ENCODE assay signal across 24 cellular contexts in the genomic region with DNA sequence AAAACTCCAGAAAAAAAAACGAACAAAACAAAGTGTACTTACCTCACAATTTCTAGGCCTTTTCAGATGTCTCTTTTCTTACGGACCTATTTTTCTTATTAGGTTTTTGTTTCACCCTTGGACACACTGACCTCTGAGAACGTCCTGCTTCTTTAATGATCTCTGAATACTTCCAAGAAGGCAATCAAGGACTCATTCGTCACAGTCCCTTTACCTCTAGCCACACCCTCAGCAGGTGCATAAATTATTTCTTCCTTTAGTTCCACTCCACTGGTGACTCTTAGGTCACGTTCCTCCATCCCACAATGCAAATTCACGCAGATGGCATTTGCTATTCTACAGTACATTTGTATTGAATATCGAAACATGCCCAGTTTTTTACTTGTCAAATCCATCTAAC. TPM values are rescaled to one million over a fixed set of nuclear protein-coding genes. Genes with fewer than 3 reads are reported as not detected.
A peak's percentile ranks its signal among the peaks of the same experiment; 100 is the strongest.
DNase-seq lines count a peak whose midpoint lies in the region; ATAC-seq, FAIRE-seq and TF ChIP-seq lines count a peak whose summit lies in the region.
"Had no signal": no experiment of that assay in that cellular context is flagged by ENCODE, and none has a peak within 500 bp of the region (broad histone marks: within the 10 kb centered on the region; RNA-seq: fewer than 3 reads in every experiment).

No MANE protein-coding gene starts in this region.

- H3K27ac ChIP-seq in GM12878 (ENCODE audit: control insufficient read depth, insufficient read depth) = no peak overlapping the region
- peak overlapping the region; percentile 80 to 83 for H3K27ac ChIP-seq in mucosa of rectum (ENCODE audit: low read depth in 2 of 2, low read length in 2 of 2)
- no peak overlapping the region for H3K27ac ChIP-seq in CD8-positive, alpha-beta memory T cell (ENCODE audit: low read depth, low read length)
- H3K27ac ChIP-seq: left ventricle myocardium inferior, SJSA1, tibial artery had no signal

- no peak overlapping the region for H2AFZ ChIP-seq in GM12878 (ENCODE audit: control insufficient read depth, low read depth, low read length)

- RAD21 ChIA-PET in GM12878 (lab: Charles Lee; ENCODE audit: unreplicated experiment) = interaction anchor here (0.6 to 3.5 kb wide), 10 partner anchors 10 to 205 kb away, joined by 3 to 18 read pairs (median 3); no protein-coding TSS in a partner anchor

- H3K4me3 ChIP-seq in GM12878 (no peak overlapping the region), mucosa of rectum (ENCODE audit: low read length in 2 of 2) (peak overlapping the region in 1 of 2 donors; percentile 42)
- H3K4me3 ChIP-seq in CD8-positive, alpha-beta memory T cell (ENCODE audit: low read length) = no peak overlapping the region
- H3K4me3 ChIP-seq: left ventricle myocardium inferior, SJSA1, tibial artery had no signal

- H3K9me3 ChIP-seq in GM12878 (replicated peaks; ENCODE audit: control insufficient read depth, insufficient read depth, low read length) (no peaks in the 10 kb centered on the region), mucosa of rectum (ENCODE audit: control insufficient read depth in 2 of 2, low read length in 2 of 2) (no peaks in the 10 kb centered on the region)
- H3K9me3 ChIP-seq in CD8-positive, alpha-beta memory T cell (ENCODE audit: low read length) = no peaks in the 10 kb centered on the region
- H3K9me3 ChIP-seq: SJSA1, tibial artery had no signal

- H3K4me2 ChIP-seq in GM12878 (ENCODE audit: control insufficient read depth, insufficient read depth) = 0 out of 2 replicates have a peak overlapping the region, but pooled peaks have one; percentile 34

- no peak for TF ChIP-seq EP300 in GM12878 (IDR thresholded peaks at IDR 0.05; ENCODE audit: borderline replicate concordance in 1 of 2, control insufficient read depth in 1 of 2, low read depth in 2 of 2, low read length in 2 of 2)

- H3K4me1 Mint-ChIP-seq in activated naive CD4-positive, alpha-beta T cell treated with anti-CD3 and anti-CD28 coated beads, Interleukin-2, amount 50 U/mL, for 24 hours = peaks cover 81% of the 10 kb centered on the region
- H3K4me1 Mint-ChIP-seq in CD8-positive, alpha-beta memory T cell = peaks cover 14 to 27% (median 25%) of the 10 kb centered on the region in 3 donors
- H3K4me1 Mint-ChIP-seq in naive thymus-derived CD8-positive, alpha-beta T cell = peaks cover 8 to 64% (median 42%) of the 10 kb centered on the region in 4 donors
- peaks cover 3% of the 10 kb centered on the region for H3K4me1 Mint-ChIP-seq in activated CD8-positive, alpha-beta T cell treated with anti-CD3 and anti-CD28 coated beads, Interleukin-2, amount 10 ng/mL, durations not matched to agents 7 days and 5 days (ENCODE audit: low read depth)

- TF ChIP-seq POLR2A in GM12878 (IDR thresholded peaks at IDR 0.05; ENCODE audit: low read depth, low read length) = no peak

- POLR2A ChIA-PET in GM12878 (lab: Charles Lee) = interaction anchor here (0.6 to 2.0 kb wide), 9 partner anchors 11 to 105 kb away, joined by 3 to 8 read pairs (median 4); no protein-coding TSS in a partner anchor
- POLR2A ChIA-PET in CD8-positive, alpha-beta memory T cell (lab: Charles Lee) = interaction anchor here (0.6 to 0.7 kb wide), 2 partner anchors 26 to 48 kb away, joined by 3 to 6 read pairs; no protein-coding TSS in a partner anchor
- POLR2A ChIA-PET in naive thymus-derived CD8-positive, alpha-beta T cell (lab: Charles Lee) = interaction anchor here (0.7 kb wide), 1 partner anchor 13 kb away, joined by 3 read pairs; no protein-coding TSS in a partner anchor
- POLR2A ChIA-PET in activated CD8-positive, alpha-beta T cell treated with anti-CD3 and anti-CD28 coated beads, Interleukin-2, amount 10 ng/mL, durations not matched to agents 7 days and 5 days (lab: Charles Lee) = interaction anchor here (1.0 kb wide), 1 partner anchor 54 kb away, joined by 3 read pairs; no protein-coding TSS in a partner anchor

- H3K27me3 Mint-ChIP-seq in activated naive CD4-positive, alpha-beta T cell treated with anti-CD3 and anti-CD28 coated beads, Interleukin-2, amount 50 U/mL, for 24 hours = no peaks in the 10 kb centered on the region
- peaks cover 0 to 1% of the 10 kb centered on the region in 2 donors for H3K27me3 Mint-ChIP-seq in CD8-positive, alpha-beta memory T cell
- no peaks in the 10 kb centered on the region for H3K27me3 Mint-ChIP-seq in naive thymus-derived CD8-positive, alpha-beta T cell
- no peaks in the 10 kb centered on the region for H3K27me3 Mint-ChIP-seq in activated CD8-positive, alpha-beta T cell treated with anti-CD3 and anti-CD28 coated beads, Interleukin-2, amount 10 ng/mL, durations not matched to agents 7 days and 5 days (ENCODE audit: low read depth)

- TF ChIP-seq CTCF in GM12878 (IDR thresholded peaks at IDR 0.05 in 2 of 3, conservative IDR thresholded peaks at IDR 0.05 in 1 of 3; ENCODE audit: control insufficient read depth in 2 of 3, extremely low read depth in 1 of 3, insufficient read depth in 1 of 3, low read depth in 3 of 3, low read length in 3 of 3) = no peak

- H3K4me3 Mint-ChIP-seq in activated naive CD4-positive, alpha-beta T cell treated with anti-CD3 and anti-CD28 coated beads, Interleukin-2, amount 50 U/mL, for 24 hours = peak overlapping the region; percentile 8
- H3K4me3 Mint-ChIP-seq in CD8-positive, alpha-beta memory T cell = no peak overlapping the region
- H3K4me3 Mint-ChIP-seq in naive thymus-derived CD8-positive, alpha-beta T cell = peak overlapping the region in 3 of 10 donors; percentile 3 to 34 (median 7)
- H3K4me3 Mint-ChIP-seq in activated CD8-positive, alpha-beta T cell treated with anti-CD3 and anti-CD28 coated beads, Interleukin-2, amount 10 ng/mL, durations not matched to agents 7 days and 5 days = no peak overlapping the region

- H3K4me1 ChIP-seq in GM12878 (ENCODE audit: control insufficient read depth, insufficient read depth, low read length) (peaks cover 6% of the 10 kb centered on the region; the same call in 1 of the 2 replicates), mucosa of rectum (ENCODE audit: control insufficient read depth in 2 of 2, insufficient read depth in 2 of 2, low read length in 2 of 2) (peaks cover 21 to 54% of the 10 kb centered on the region in 2 donors)
- peaks cover 6% of the 10 kb centered on the region for H3K4me1 ChIP-seq in CD8-positive, alpha-beta memory T cell (ENCODE audit: insufficient read depth, low read length)
- H3K4me1 ChIP-seq: SJSA1 had no signal

- SMC1A ChIA-PET in GM12878 (lab: Charles Lee; ENCODE audit: uncharacterized antibody, unreplicated experiment) = interaction anchor here (0.7 to 23.5 kb wide), 6 partner anchors 8 to 78 kb away, joined by 3 to 495 read pairs (median 4); no protein-coding TSS in a partner anchor

- TF ChIP-seq RAD21 in GM12878 (IDR thresholded peaks at IDR 0.05; ENCODE audit: insufficient read depth, low read depth, low read length) = no peak

- in situ Hi-C loops in GM12878 (cut with MboI) = no loop called here

- WGBS in GM12878 (ENCODE audit: insufficient coverage, insufficient replicate concordance, low lambda C conversion rate, missing lambda C conversion rate) = 50% methylated on average over 7 of the region's 7 CpGs

- BruUV-seq in GM12878 (replicated peaks; lab: Mats Ljungman, UMichigan) = no TSS peak

- CTCF ChIA-PET in GM12878 (lab: Yijun Ruan, JAX) = interaction anchor here (1.0 to 3.5 kb wide), 4 partner anchors 11 to 206 kb away, joined by 3 to 26 read pairs (median 4); no protein-coding TSS in a partner anchor
- CTCF ChIA-PET in CD8-positive, alpha-beta memory T cell (lab: Charles Lee) = no interaction called here
- CTCF ChIA-PET in activated CD8-positive, alpha-beta T cell treated with anti-CD3 and anti-CD28 coated beads, Interleukin-2, amount 10 ng/mL, durations not matched to agents 7 days and 5 days (lab: Charles Lee) = interaction anchor here (1.4 to 2.1 kb wide), 2 partner anchors 10 to 206 kb away, joined by 3 to 7 read pairs; no protein-coding TSS in a partner anchor

- intact Hi-C loops in GM12878 (cut with micrococcal nuclease; ENCODE audit: unreplicated experiment) = no loop called here

- DNase-seq in activated naive CD4-positive, alpha-beta T cell treated with anti-CD3 and anti-CD28 coated beads, Interleukin-2, amount 50 U/mL, for 72 hours (ENCODE audit: low spot score in 2 of 2) = no peak
- DNase-seq in GM12878 (ENCODE audit: low read depth, low spot score) (no peak), cerebellum (ENCODE audit: low spot score) (no peak)
- no peak for DNase-seq in CD8-positive, alpha-beta memory T cell
- no peak for DNase-seq in naive thymus-derived CD8-positive, alpha-beta T cell
- no peak for DNase-seq in activated CD8-positive, alpha-beta T cell treated with anti-CD3 and anti-CD28 coated beads, Interleukin-2, amount 10 ng/mL, durations not matched to agents 7 days and 5 days
- DNase-seq: activated CD4-positive, alpha-beta T cell treated with anti-CD3 and anti-CD28 coated beads, Interleukin-2, amount 50 U/mL, for 4 hours; activated gamma-delta T cell treated with Interleukin-2 at 50 U/mL for 16 hours; amniotic stem cell; COR-L47; cortex of kidney; H7; left ventricle myocardium inferior; NCI-H446; PC-3; retina; stimulated activated CD4-positive, alpha-beta T cell treated with anti-CD3 and anti-CD28 coated beads, Interleukin-2, amount 100 ng/mL, for 48 hours; stimulated activated naive CD8-positive, alpha-beta T cell treated with anti-CD3 and anti-CD28 coated beads, Interleukin-15, Interleukin-2, amounts not matched to agents 100 U/mL and 50 U/mL, for 24 hours; tibial artery had no signal

- peak overlapping the region; percentile 14 for H3K27ac Mint-ChIP-seq in activated naive CD4-positive, alpha-beta T cell treated with anti-CD3 and anti-CD28 coated beads, Interleukin-2, amount 50 U/mL, for 24 hours
- no peak overlapping the region for H3K27ac Mint-ChIP-seq in activated naive CD4-positive, alpha-beta T cell treated with anti-CD3 and anti-CD28 coated beads, Interleukin-2, amount 50 U/mL, for 72 hours
- H3K27ac Mint-ChIP-seq in CD8-positive, alpha-beta memory T cell = peak overlapping the region in 1 of 8 donors; percentile 85
- peak overlapping the region in 1 of 10 donors; percentile 27 for H3K27ac Mint-ChIP-seq in naive thymus-derived CD8-positive, alpha-beta T cell
- no peak overlapping the region for H3K27ac Mint-ChIP-seq in activated CD8-positive, alpha-beta T cell treated with anti-CD3 and anti-CD28 coated beads, Interleukin-2, amount 10 ng/mL, durations not matched to agents 7 days and 5 days

- FAIRE-seq in GM12878 (lab: Jason Lieb, UNC) = no peak
- FAIRE-seq: bronchial epithelial cell, endometrium had no signal

- H3K36me3 ChIP-seq in GM12878 (ENCODE audit: control insufficient read depth in 2 of 2, insufficient read depth in 2 of 2, low read length in 1 of 2) = peaks cover 1 to 15% of the 10 kb centered on the region in 2 experiments; a peak in 3 of 4 replicates
- H3K36me3 ChIP-seq in mucosa of rectum (ENCODE audit: control insufficient read depth in 2 of 2, insufficient read depth in 2 of 2, low read length in 2 of 2) = no peaks in the 10 kb centered on the region
- H3K36me3 ChIP-seq in CD8-positive, alpha-beta memory T cell (ENCODE audit: insufficient read depth, low read length) = no peaks in the 10 kb centered on the region
- H3K36me3 ChIP-seq: left ventricle myocardium inferior, SJSA1, tibial artery had no signal

- no peak for ATAC-seq in activated naive CD4-positive, alpha-beta T cell treated with anti-CD3 and anti-CD28 coated beads, Interleukin-2, amount 50 U/mL, for 72 hours
- ATAC-seq in GM12878 = peak; percentile 5; the same call in 2 of the 3 replicates
- ATAC-seq in naive thymus-derived CD8-positive, alpha-beta T cell = no peak
- no peak for ATAC-seq in activated CD8-positive, alpha-beta T cell treated with anti-CD3 and anti-CD28 coated beads, Interleukin-2, amount 10 ng/mL, durations not matched to agents 7 days and 5 days
- ATAC-seq: PC-3; stimulated activated naive CD8-positive, alpha-beta T cell treated with anti-CD3 and anti-CD28 coated beads, Interleukin-15, Interleukin-2, amounts not matched to agents 100 U/mL and 50 U/mL, for 24 hours had no signal

- H3K9me3 Mint-ChIP-seq in activated naive CD4-positive, alpha-beta T cell treated with anti-CD3 and anti-CD28 coated beads, Interleukin-2, amount 50 U/mL, for 24 hours = no peaks in the 10 kb centered on the region
- no peaks in the 10 kb centered on the region for H3K9me3 Mint-ChIP-seq in activated naive CD4-positive, alpha-beta T cell treated with anti-CD3 and anti-CD28 coated beads, Interleukin-2, amount 50 U/mL, for 72 hours
- H3K9me3 Mint-ChIP-seq in CD8-positive, alpha-beta memory T cell = no peaks in the 10 kb centered on the region
- H3K9me3 Mint-ChIP-seq in naive thymus-derived CD8-positive, alpha-beta T cell = peaks cover 0 to 4% (median 0%) of the 10 kb centered on the region in 9 donors
- no peaks in the 10 kb centered on the region for H3K9me3 Mint-ChIP-seq in activated CD8-positive, alpha-beta T cell treated with anti-CD3 and anti-CD28 coated beads, Interleukin-2, amount 10 ng/mL, durations not matched to agents 7 days and 5 days (ENCODE audit: insufficient read depth)

- 0 out of 2 replicates have a peak, but pooled peaks cover 2% of the 10 kb centered on the region for H4K20me1 ChIP-seq in GM12878 (ENCODE audit: control insufficient read depth, insufficient read depth)

- peaks cover 20% of the 10 kb centered on the region for H3K36me3 Mint-ChIP-seq in activated naive CD4-positive, alpha-beta T cell treated with anti-CD3 and anti-CD28 coated beads, Interleukin-2, amount 50 U/mL, for 24 hours
- peaks cover 0 to 22% of the 10 kb centered on the region in 2 donors for H3K36me3 Mint-ChIP-seq in activated naive CD4-positive, alpha-beta T cell treated with anti-CD3 and anti-CD28 coated beads, Interleukin-2, amount 50 U/mL, for 72 hours
- H3K36me3 Mint-ChIP-seq in CD8-positive, alpha-beta memory T cell = peaks cover 0 to 9% (median 0%) of the 10 kb centered on the region in 3 donors
- peaks cover 0 to 12% (median 11%) of the 10 kb centered on the region in 3 donors for H3K36me3 Mint-ChIP-seq in naive thymus-derived CD8-positive, alpha-beta T cell
- H3K36me3 Mint-ChIP-seq in activated CD8-positive, alpha-beta T cell treated with anti-CD3 and anti-CD28 coated beads, Interleukin-2, amount 10 ng/mL, durations not matched to agents 7 days and 5 days (ENCODE audit: low read depth) = peaks cover 14% of the 10 kb centered on the region

- H3K9ac ChIP-seq in GM12878 (ENCODE audit: control insufficient read depth, insufficient read depth, low read length) (no peak overlapping the region), mucosa of rectum (ENCODE audit: low read depth in 1 of 2, low read length in 2 of 2) (peak overlapping the region in 1 of 2 donors; percentile 51)

- H3K27me3 ChIP-seq in GM12878 (replicated peaks in 1 of 2; ENCODE audit: control insufficient read depth in 2 of 2, insufficient read depth in 2 of 2, low read length in 1 of 2) (no peaks in the 10 kb centered on the region), mucosa of rectum (ENCODE audit: control insufficient read depth in 2 of 2, insufficient read depth in 2 of 2, low read length in 2 of 2) (no peaks in the 10 kb centered on the region)
- H3K27me3 ChIP-seq in CD8-positive, alpha-beta memory T cell (ENCODE audit: insufficient read depth, low read length, poor library complexity, severe bottlenecking) = no peaks in the 10 kb centered on the region
- H3K27me3 ChIP-seq: SJSA1, tibial artery had no signal

- peaks cover 94% of the 10 kb centered on the region for H3K79me2 ChIP-seq in GM12878 (ENCODE audit: control insufficient read depth, insufficient read depth, low read length)

RNA-seq across cellular contexts. Expression of a gene that starts 21.9 kb away (rescaled TPM):
- 10 to 100 TPM; 32.7 to 38.7 TPM for total RNA-seq in activated naive CD4-positive, alpha-beta T cell treated with anti-CD3 and anti-CD28 coated beads, Interleukin-2, amount 50 U/mL, for 72 hours
- 104 and 128 TPM in 2 replicates for total RNA-seq in GM12878 (2013; cell fraction: nucleolus; rRNA removed)
- total RNA-seq in GM12878 (2014; rRNA removed) (40.7 and 46.1 TPM in 2 replicates), GM12878 (2014; rRNA removed; fragmentation: Illumina TruSeq; extraction: Trizol) (32.9 and 33.9 TPM in 2 replicates), GM12878 (2021) (54.6 and 55.4 TPM in 2 replicates), cerebellum (35.1 TPM)
- 19.2 TPM for polyA plus RNA-seq in GM12878 (2011; ENCODE audit: low read depth)
- polyA plus RNA-seq in GM12878 (2011; rRNA removed) (92.0 and 137 TPM in 2 replicates), GM12878 (2014; fragmentation: Illumina TruSeq; extraction: Trizol) (38.9 and 47.6 TPM in 2 replicates), GM12878 (2014; fragmentation: Nextera tagmentation; extraction: Ambion mirVana) (10 to 100 TPM; 12.1 to 13.2 TPM), GM12878 (2014; rRNA removed) (35.0 and 36.7 TPM in 2 replicates), GM12878 (2016; fragmentation: Nextera tagmentation; extraction: Ambion mirVana) (10 to 100 TPM; 43.9 to 45.3 TPM)
- polyA plus RNA-seq in GM12878 (2011; cell fraction: cytosol; rRNA removed) = 36.5 and 40.9 TPM in 2 replicates
- 48.4 and 49.6 TPM in 2 replicates for polyA plus RNA-seq in GM12878 (2011; cell fraction: nucleus; rRNA removed)
- polyA plus RNA-seq in GM12878 (2012) = 24.6 and 25.7 TPM in 2 replicates
- polyA minus RNA-seq in GM12878 (2011; rRNA and poly(A)+ RNA removed) = 60.6 and 77.2 TPM in 2 replicates
- polyA minus RNA-seq in GM12878 (2011; cell fraction: cytosol; rRNA and poly(A)+ RNA removed) = 25.8 and 30.8 TPM in 2 replicates
- polyA minus RNA-seq in GM12878 (2011; cell fraction: nucleus; rRNA and poly(A)+ RNA removed) = 71.6 and 122 TPM in 2 replicates
- total RNA-seq in CD8-positive, alpha-beta memory T cell = 10 to 100 TPM; 23.2 to 25.5 TPM
- polyA plus RNA-seq in CD8-positive, alpha-beta memory T cell = 4.7 TPM
- total RNA-seq in naive thymus-derived CD8-positive, alpha-beta T cell = 10 to 100 TPM; 26.9 to 27.8 TPM
- 1 to 10 TPM; 4.7 to 5.8 (median 5.3) TPM for polyA plus RNA-seq in naive thymus-derived CD8-positive, alpha-beta T cell
- total RNA-seq in activated CD8-positive, alpha-beta T cell treated with anti-CD3 and anti-CD28 coated beads, Interleukin-2, amount 10 ng/mL, durations not matched to agents 7 days and 5 days = 10 to 100 TPM; 21.1 to 21.9 TPM

Comparison
In these comparisons a context has a peak if more than half of its experiments do, and no peak if none do; other contexts are left out.
1. H3K27ac ChIP-seq: peak in mucosa of rectum (2 of 2); none in GM12878 (single experiment) and CD8-positive, alpha-beta memory T cell (single experiment).